In the genomic region with DNA sequence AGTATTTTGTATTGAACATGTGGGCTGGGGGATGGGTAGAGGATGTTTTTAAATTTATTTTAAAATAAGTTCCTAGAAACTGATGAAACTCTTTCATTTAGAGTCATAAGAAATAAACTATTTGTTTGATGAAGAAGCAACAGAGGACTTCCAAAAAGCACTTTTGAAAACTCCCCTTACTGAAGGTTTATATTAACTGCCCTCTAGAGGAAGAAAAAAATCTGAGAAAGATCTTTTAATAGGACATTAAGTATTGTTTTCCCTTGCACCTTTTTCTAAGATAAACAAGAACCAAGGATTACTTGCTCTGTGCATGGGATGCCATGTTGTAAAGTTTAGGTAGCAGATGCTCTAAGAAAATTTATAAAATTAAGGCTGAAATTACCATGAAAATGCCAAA, we compare ENCODE assay signal across 17 cellular contexts. TPM values are rescaled to one million over a fixed set of nuclear protein-coding genes. Genes with fewer than 3 reads are reported as not detected.
DNase-seq lines count a peak whose midpoint lies in the region; ATAC-seq and TF ChIP-seq lines count a peak whose summit lies in the region.
"Had no signal": no experiment of that assay in that cellular context is flagged by ENCODE, and none has a peak within 500 bp of the region (broad histone marks: within the 10 kb centered on the region; RNA-seq: fewer than 3 reads in every experiment).

No MANE protein-coding gene starts in this region.

- H3K4me1 ChIP-seq in DND-41 (ENCODE audit: insufficient read depth, low read length) (no peaks in the 10 kb centered on the region), Loucy (ENCODE audit: insufficient read depth, low read length, poor library complexity, severe bottlenecking) (peaks cover 5% of the 10 kb centered on the region)
- H3K4me1 ChIP-seq: BE2C had no signal

- no peak overlapping the region for H3K4me2 ChIP-seq in DND-41 (ENCODE audit: insufficient read depth, low read length)
- no peak overlapping the region for H3K4me2 ChIP-seq in Loucy (ENCODE audit: low read depth, low read length, poor library complexity, severe bottlenecking)

- H3K27ac ChIP-seq in DND-41 (ENCODE audit: low read length), result no peak overlapping the region
- H3K27ac ChIP-seq in VCaP, result no peak overlapping the region
- no peak overlapping the region for H3K27ac ChIP-seq in WERI-Rb-1

- H3K79me2 ChIP-seq in DND-41 (ENCODE audit: insufficient read depth, low read length) (peaks cover 7% of the 10 kb centered on the region; the same call in 1 of the 2 replicates), Loucy (ENCODE audit: insufficient read depth, low read length) (no peaks in the 10 kb centered on the region; the same call in 1 of the 2 replicates)

- H3K9ac ChIP-seq in DND-41 (ENCODE audit: low read depth, low read length) (no peak overlapping the region), Loucy (ENCODE audit: low read depth, low read length, poor library complexity, severe bottlenecking) (no peak overlapping the region)

- H3F3A ChIP-seq in Loucy (ENCODE audit: low read depth), result no peaks in the 10 kb centered on the region

- H3K9me2 ChIP-seq in Loucy (replicated peaks; ENCODE audit: low read depth, low read length), result no peaks in the 10 kb centered on the region

- no peak for ATAC-seq in DND-41 (ENCODE audit: insufficient read depth, low read depth)
- ATAC-seq in HG03521 (IDR thresholded peaks at IDR 0.05; ENCODE audit: unreplicated experiment), result no peak
- no peak for ATAC-seq in left cardiac atrium
- ATAC-seq in HG03460 (IDR thresholded peaks at IDR 0.05; ENCODE audit: unreplicated experiment), result no peak

- H2AFZ ChIP-seq in DND-41 (ENCODE audit: low read depth, low read length), result no peak overlapping the region
- H2AFZ ChIP-seq in Loucy (ENCODE audit: low read length), result no peak overlapping the region

- TF ChIP-seq CTCF in DND-41 (IDR thresholded peaks at IDR 0.05; ENCODE audit: borderline replicate concordance, extremely low read depth, low read length, poor library complexity, severe bottlenecking), result peak; percentile 10
- TF ChIP-seq CTCF in Loucy (conservative IDR thresholded peaks at IDR 0.05; ENCODE audit: low read length), result peak; percentile 43
- TF ChIP-seq CTCF in VCaP (conservative IDR thresholded peaks at IDR 0.05), result peak; percentile 49
- TF ChIP-seq CTCF in kidney epithelial cell (IDR thresholded peaks at IDR 0.05; ENCODE audit: insufficient read depth, low read length, poor library complexity, severe bottlenecking), result peak; percentile 20
- no peak for TF ChIP-seq CTCF in WERI-Rb-1 (IDR thresholded peaks at IDR 0.05; ENCODE audit: low read depth, low read length)

- H3K36me3 ChIP-seq in DND-41 (ENCODE audit: insufficient read depth, low read length) (no peaks in the 10 kb centered on the region), Loucy (ENCODE audit: insufficient read depth, low read length) (no peaks in the 10 kb centered on the region), kidney epithelial cell (ENCODE audit: control insufficient read depth, insufficient read depth, low read length) (no peaks in the 10 kb centered on the region), WERI-Rb-1 (no peaks in the 10 kb centered on the region)
- H3K36me3 ChIP-seq: BE2C, left ventricle myocardium inferior had no signal

- H3K27me3 ChIP-seq in DND-41 (ENCODE audit: insufficient read depth, low read length, poor library complexity) (no peaks in the 10 kb centered on the region), Loucy (ENCODE audit: insufficient read depth, low read length, poor library complexity, severe bottlenecking) (no peaks in the 10 kb centered on the region), kidney epithelial cell (ENCODE audit: control insufficient read depth, insufficient read depth, low read length) (no peaks in the 10 kb centered on the region), WERI-Rb-1 (ENCODE audit: insufficient read depth, low read depth, severe bottlenecking) (no peaks in the 10 kb centered on the region)
- H3K27me3 ChIP-seq: BE2C had no signal

- H3K4me3 ChIP-seq in DND-41 (ENCODE audit: low read depth in 1 of 2, low read length in 2 of 2) (no peak overlapping the region), Loucy (ENCODE audit: low read length, poor library complexity, severe bottlenecking) (no peak overlapping the region), kidney epithelial cell (ENCODE audit: low read depth, low read length) (no peak overlapping the region), WERI-Rb-1 (ENCODE audit: low read depth, low read length) (no peak overlapping the region)
- H3K4me3 ChIP-seq: left ventricle myocardium inferior, smooth muscle cell had no signal

- no peaks in the 10 kb centered on the region for H3K9me3 ChIP-seq in DND-41 (ENCODE audit: insufficient read depth, low read length, severe bottlenecking)
- H3K9me3 ChIP-seq in Loucy (ENCODE audit: insufficient read depth, low read depth, low read length), result no peaks in the 10 kb centered on the region
- no peaks in the 10 kb centered on the region for H3K9me3 ChIP-seq in WERI-Rb-1 (ENCODE audit: severe bottlenecking)
- H3K9me3 ChIP-seq: BE2C, left ventricle myocardium inferior had no signal

- intact Hi-C loops in left cardiac atrium (cut with DNase I), result no loop called here

- H4K20me1 ChIP-seq in DND-41 (ENCODE audit: insufficient read depth, low read length) (no peaks in the 10 kb centered on the region), Loucy (ENCODE audit: insufficient read depth, low read length, poor library complexity, severe bottlenecking) (no peaks in the 10 kb centered on the region)

- DNase-seq in DND-41 (no peak), kidney epithelial cell (ENCODE audit: low read depth) (no peak), left cardiac atrium (no peak), WERI-Rb-1 (no peak)
- DNase-seq: activated CD4-positive, alpha-beta memory T cell treated with anti-CD3 and anti-CD28 coated beads, Interleukin-2, amount 10 ng/mL, durations not matched to agents 7 days and 5 days; BE2C; central memory CD4-positive, alpha-beta T cell; effector CD4-positive, alpha-beta T cell; KBM-7; left ventricle myocardium inferior; NCI-H1436; NCI-H2227 treated with DMSO at 0.1 percent for 48 hours had no signal

RNA-seq across cellular contexts. Expression of a gene that starts 14.1 kb away (rescaled TPM):
- 4.7 and 7.1 TPM in 2 replicates for total RNA-seq in kidney epithelial cell
- total RNA-seq in left cardiac atrium, result 1 to 10 TPM; 4.2 to 8.0 TPM
